ENCODE assay signal across 17 cellular contexts in genomic region chr1:53319296-53320101, GRCh38. TPM values are rescaled to one million over a fixed set of nuclear protein-coding genes. Genes with fewer than 3 reads are reported as not detected.
DNase-seq lines count a peak whose midpoint lies in the region; ATAC-seq and TF ChIP-seq lines count a peak whose summit lies in the region.
"Had no signal": no experiment of that assay in that cellular context is flagged by ENCODE, and none has a peak within 500 bp of the region (broad histone marks: within the 10 kb centered on the region; RNA-seq: fewer than 3 reads in every experiment).

No MANE protein-coding gene starts in this region.

- H3K4me1 ChIP-seq in osteoblast (ENCODE audit: insufficient read depth, low read length) (no peaks in the 10 kb centered on the region), Peyer's patch (no peaks in the 10 kb centered on the region)
- H3K4me1 ChIP-seq: Caco-2, colonic mucosa had no signal

- TF ChIP-seq CTCF in brain (conservative IDR thresholded peaks at IDR 0.05) (no peak), osteoblast (IDR thresholded peaks at IDR 0.05; ENCODE audit: extremely low read depth, low read depth, low read length) (no peak), Peyer's patch (IDR thresholded peaks at IDR 0.05) (no peak)

- H3K36me3 Mint-ChIP-seq in brain, result peaks cover 21% of the 10 kb centered on the region
- H3K36me3 Mint-ChIP-seq in naive thymus-derived CD8-positive, alpha-beta T cell, result peaks cover 0 to 2% (median 0%) of the 10 kb centered on the region in 3 donors
- H3K36me3 Mint-ChIP-seq: T-cell had no signal

- H3K27me3 ChIP-seq in osteoblast (ENCODE audit: insufficient read depth, low read length), result no peaks in the 10 kb centered on the region
- no peaks in the 10 kb centered on the region for H3K27me3 ChIP-seq in Peyer's patch
- H3K27me3 ChIP-seq: brain microvascular endothelial cell, colonic mucosa, neutrophil had no signal

- POLR2A ChIA-PET in naive thymus-derived CD8-positive, alpha-beta T cell (lab: Charles Lee), result no interaction called here

- H3K27ac ChIP-seq in osteoblast (ENCODE audit: low read depth, low read length), result no peak overlapping the region
- no peak overlapping the region for H3K27ac ChIP-seq in Peyer's patch
- H3K27ac ChIP-seq: brain microvascular endothelial cell, colonic mucosa, neutrophil had no signal

- H3K27me3 Mint-ChIP-seq in brain, result no peaks in the 10 kb centered on the region
- H3K27me3 Mint-ChIP-seq in naive thymus-derived CD8-positive, alpha-beta T cell, result no peaks in the 10 kb centered on the region
- H3K27me3 Mint-ChIP-seq: activated CD4-positive, alpha-beta T cell treated with anti-CD3 and anti-CD28 coated beads, Interleukin-2, amount 10 ng/mL, durations not matched to agents 24 days and 14 days; T-cell had no signal

- H3K4me3 Mint-ChIP-seq in brain, result peak overlapping the region in 1 of 5 experiments; percentile 24
- H3K4me3 Mint-ChIP-seq in naive thymus-derived CD8-positive, alpha-beta T cell, result no peak overlapping the region
- H3K4me3 Mint-ChIP-seq: activated CD4-positive, alpha-beta T cell treated with anti-CD3 and anti-CD28 coated beads, Interleukin-2, amount 10 ng/mL, durations not matched to agents 24 days and 14 days; T-cell had no signal

- H3K9me3 ChIP-seq in osteoblast (ENCODE audit: low read depth, low read length) (no peaks in the 10 kb centered on the region), Peyer's patch (no peaks in the 10 kb centered on the region)
- H3K9me3 ChIP-seq: Caco-2, colonic mucosa, neutrophil had no signal

- H3K4me2 ChIP-seq in osteoblast (ENCODE audit: insufficient read depth, low read length), result no peak overlapping the region

- H3K4me3 ChIP-seq in osteoblast (ENCODE audit: insufficient read depth, low read length), result no peak overlapping the region
- no peak overlapping the region for H3K4me3 ChIP-seq in Peyer's patch
- H3K4me3 ChIP-seq: colonic mucosa had no signal

- H2AFZ ChIP-seq in osteoblast (ENCODE audit: low read length), result no peak overlapping the region

- DNase-seq in NCI-H2081 (lab: John Stamatoyannopoulos, UW) (peak; percentile 47 to 64), NCI-H2081 treated with DMSO at 0.1 percent for 48 hours (lab: John Stamatoyannopoulos, UW) (no peak), NCI-H2107 (lab: John Stamatoyannopoulos, UW) (peak; percentile 30), osteoblast (ENCODE audit: insufficient read length, low spot score, missing footprints) (peak; percentile 86), DMS114 treated with DMSO at 0.1 percent for 48 hours (lab: John Stamatoyannopoulos, UW; ENCODE audit: unreplicated experiment) (no peak), Peyer's patch (no peak)
- no peak for DNase-seq in naive thymus-derived CD8-positive, alpha-beta T cell
- DNase-seq: activated CD4-positive, alpha-beta T cell treated with anti-CD3 and anti-CD28 coated beads, Interleukin-2, amount 10 ng/mL, durations not matched to agents 24 days and 14 days; activated CD8-positive, alpha-beta memory T cell treated with anti-CD3 and anti-CD28 coated beads, Interleukin-2, amount 50 U/mL, for 48 hours; brain microvascular endothelial cell; Caco-2; colonic mucosa; Karpas-422; SHP77; T-cell had no signal

- H3K4me1 Mint-ChIP-seq in brain, result peaks cover 98% of the 10 kb centered on the region
- H3K4me1 Mint-ChIP-seq in naive thymus-derived CD8-positive, alpha-beta T cell, result peaks cover 0 to 3% (median 2%) of the 10 kb centered on the region in 4 donors

- H3K27ac Mint-ChIP-seq in brain, result peak overlapping the region in 4 of 5 experiments; percentile 24 to 84 (median 77)
- no peak overlapping the region for H3K27ac Mint-ChIP-seq in naive thymus-derived CD8-positive, alpha-beta T cell
- H3K27ac Mint-ChIP-seq: activated CD4-positive, alpha-beta T cell treated with anti-CD3 and anti-CD28 coated beads, Interleukin-2, amount 10 ng/mL, durations not matched to agents 24 days and 14 days; T-cell had no signal

- TF ChIP-seq POLR2A in Peyer's patch (IDR thresholded peaks at IDR 0.05), result no peak

- H3K9me3 Mint-ChIP-seq in brain, result peaks cover 0 to 2% (median 0%) of the 10 kb centered on the region in 5 experiments
- no peaks in the 10 kb centered on the region for H3K9me3 Mint-ChIP-seq in naive thymus-derived CD8-positive, alpha-beta T cell
- H3K9me3 Mint-ChIP-seq: activated CD4-positive, alpha-beta T cell treated with anti-CD3 and anti-CD28 coated beads, Interleukin-2, amount 10 ng/mL, durations not matched to agents 24 days and 14 days; T-cell had no signal

- peaks cover 10% of the 10 kb centered on the region for H3K36me3 ChIP-seq in osteoblast (ENCODE audit: insufficient read depth, low read length)
- H3K36me3 ChIP-seq in Peyer's patch, result no peaks in the 10 kb centered on the region
- H3K36me3 ChIP-seq: brain microvascular endothelial cell, colonic mucosa, neutrophil had no signal

- no peaks in the 10 kb centered on the region for H4K20me1 ChIP-seq in osteoblast (ENCODE audit: insufficient read depth, low read length)

- no peaks in the 10 kb centered on the region for H3K79me2 ChIP-seq in osteoblast (ENCODE audit: insufficient read depth, low read length)

- no peak for ATAC-seq in naive thymus-derived CD8-positive, alpha-beta T cell
- ATAC-seq: T-cell had no signal

RNA-seq across cellular contexts. Expression of gene LRP8, which starts 8.4 kb away (rescaled TPM):
- polyA plus RNA-seq in brain (ENCODE audit: insufficient read depth, low read depth, low replicate concordance), result 17.4 TPM
- total RNA-seq in osteoblast (8.3 and 11.2 TPM in 2 replicates), Peyer's patch (10 to 100 TPM in 1 of 4 donors, 1 to 10 TPM in 3; 4.5 to 33.8 (median 5.0) TPM)
- 10 to 100 TPM; 11.4 to 11.7 TPM for total RNA-seq in naive thymus-derived CD8-positive, alpha-beta T cell
- 1 to 10 TPM in 2 of 3 donors, under 1 TPM in 1; 0.75 to 1.4 (median 1.3) TPM for polyA plus RNA-seq in naive thymus-derived CD8-positive, alpha-beta T cell

Comparison
In these comparisons a context has a peak if more than half of its experiments do, and no peak if none do; other contexts are left out.
1. DNase-seq: peak in NCI-H2081 (2 of 2), NCI-H2107 (single experiment) and osteoblast (single experiment); none in NCI-H2081 treated with DMSO at 0.1 percent for 48 hours (single experiment), DMS114 treated with DMSO at 0.1 percent for 48 hours (single experiment), Peyer's patch (0 of 3) and naive thymus-derived CD8-positive, alpha-beta T cell (0 of 10).
2. H3K27ac Mint-ChIP-seq: peak in brain (4 of 5); none in naive thymus-derived CD8-positive, alpha-beta T cell (0 of 10).